ENCODE assay signal across 8 cellular contexts in the genomic region with DNA sequence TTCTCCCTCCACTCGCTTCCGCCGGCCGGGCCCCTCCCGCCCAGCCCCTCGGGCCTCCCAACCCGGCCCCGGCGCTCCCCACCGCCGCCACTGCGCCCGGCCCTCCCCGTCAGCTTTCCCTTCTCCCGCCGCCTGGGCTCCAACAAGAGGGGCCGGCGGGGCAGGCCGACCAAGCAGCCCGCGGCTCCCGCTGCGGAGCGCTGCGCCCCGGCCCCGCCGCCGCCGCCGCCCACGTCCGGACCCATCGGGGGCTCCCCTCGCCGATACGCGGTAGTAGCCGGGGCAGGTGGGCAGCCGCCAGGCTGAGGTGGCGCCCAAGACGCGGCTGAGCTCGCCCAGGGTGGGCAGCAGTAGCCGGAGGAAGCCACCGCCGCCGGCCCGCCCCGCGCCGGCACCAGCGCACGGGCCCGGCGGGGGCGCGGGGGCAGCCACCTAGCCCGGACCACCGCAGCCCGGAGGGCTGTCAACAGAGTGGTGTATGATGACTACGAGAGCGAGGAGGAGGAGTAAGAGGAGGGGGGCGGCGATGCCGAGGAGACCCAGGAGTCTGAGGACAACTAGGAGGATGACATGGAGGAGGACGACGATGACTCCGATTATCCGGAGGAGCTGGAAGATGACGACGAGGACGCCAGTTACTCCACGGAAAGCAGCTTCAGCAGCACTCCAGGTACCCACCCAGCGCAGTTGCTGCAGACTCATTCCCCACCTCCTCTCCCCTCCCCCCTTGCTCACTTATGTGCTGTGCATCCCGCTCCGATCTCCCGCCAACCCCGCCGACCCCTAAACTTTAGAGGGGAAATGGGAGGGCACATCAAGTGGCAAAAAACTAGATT. TPM values are rescaled to one million over a fixed set of nuclear protein-coding genes. Genes with fewer than 3 reads are reported as not detected.
DNase-seq lines count a peak whose midpoint lies in the region; ATAC-seq and TF ChIP-seq lines count a peak whose summit lies in the region.

No MANE protein-coding gene starts in this region.

- in situ Hi-C loops in T47D (cut with HindIII; ENCODE audit: low pct_unique_long_range_greater_than_20kb, low sequenced_read_pairs): no loop called here

- H3K27me3 ChIP-seq in HUES6 (ENCODE audit: control insufficient read depth, insufficient read depth, low read length) (peaks cover 8% of the 10 kb centered on the region), smooth muscle cell (ENCODE audit: low read depth) (no peaks in the 10 kb centered on the region)

- H2AFZ ChIP-seq in smooth muscle cell (ENCODE audit: low read depth): peak overlapping the region; percentile 90

- peak overlapping the region; percentile 97 for H3K4me2 ChIP-seq in smooth muscle cell

- DNase-seq in D341Med (ENCODE audit: low spot score): peak; percentile 82
- peak in 2 of 3 donors; percentile 25 to 26 for DNase-seq in T-helper 17 cell
- peak; percentile 30 to 38 for DNase-seq in T47D (ENCODE audit: low read depth in 1 of 2, low spot score in 1 of 2)
- peak; percentile 56 for DNase-seq in iPS-NIHi7 (ENCODE audit: extremely low spot score)
- no peak for DNase-seq in smooth muscle cell (lab: John Stamatoyannopoulos, UW; ENCODE audit: unreplicated experiment)

- no peak overlapping the region for H3K27ac ChIP-seq in HUES6 (ENCODE audit: low read depth, low read length)
- no peak overlapping the region for H3K27ac ChIP-seq in smooth muscle cell (ENCODE audit: low read depth)

- H3K79me2 ChIP-seq in smooth muscle cell (ENCODE audit: low read depth): peaks cover 36% of the 10 kb centered on the region

- H3K36me3 Mint-ChIP-seq in T-helper 17 cell (ENCODE audit: low read depth): peaks cover 4% of the 10 kb centered on the region

- peak overlapping the region; percentile 96 for H3K4me3 ChIP-seq in HUES6 (ENCODE audit: low read depth, low read length)
- H3K4me3 ChIP-seq in smooth muscle cell: peak overlapping the region; percentile 91

- H3K9me3 ChIP-seq in HUES6 (ENCODE audit: control insufficient read depth, insufficient read depth, low read depth, low read length): no peaks in the 10 kb centered on the region
- no peaks in the 10 kb centered on the region for H3K9me3 ChIP-seq in T-helper 17 cell (ENCODE audit: control insufficient read depth, low read length, poor library complexity, severe bottlenecking)
- H3K9me3 ChIP-seq in smooth muscle cell (replicated peaks; ENCODE audit: low read depth): no peaks in the 10 kb centered on the region

- H3K4me1 Mint-ChIP-seq in T-helper 17 cell: peaks cover 31% of the 10 kb centered on the region

- H3K27ac Mint-ChIP-seq in T-helper 17 cell: peak overlapping the region; percentile 98

- peak overlapping the region; percentile 97 for H3K4me3 Mint-ChIP-seq in T-helper 17 cell

- TF ChIP-seq CTCF in smooth muscle cell (IDR thresholded peaks at IDR 0.05; ENCODE audit: borderline replicate concordance, insufficient read depth, poor library complexity, severe bottlenecking): no peak

- peaks cover 5% of the 10 kb centered on the region for H3F3A ChIP-seq in smooth muscle cell (ENCODE audit: low read depth)

- H3K36me3 ChIP-seq in HUES6 (ENCODE audit: control insufficient read depth, insufficient read depth, low read length) (no peaks in the 10 kb centered on the region), smooth muscle cell (ENCODE audit: low read depth) (no peaks in the 10 kb centered on the region)

- H3K9ac ChIP-seq in HUES6 (ENCODE audit: low read length): peak overlapping the region; percentile 72
- H3K9ac ChIP-seq in smooth muscle cell (ENCODE audit: low read depth): peak overlapping the region; percentile 70

- H3K4me1 ChIP-seq in HUES6 (ENCODE audit: control insufficient read depth, insufficient read depth, low read length): peaks cover 4% of the 10 kb centered on the region; the same call in 1 of the 2 replicates
- no peaks in the 10 kb centered on the region for H3K4me1 ChIP-seq in smooth muscle cell (ENCODE audit: low read depth)

- H3K27me3 Mint-ChIP-seq in T-helper 17 cell: no peaks in the 10 kb centered on the region

- H4K20me1 ChIP-seq in smooth muscle cell (ENCODE audit: low read depth): peaks cover 32% of the 10 kb centered on the region

- ATAC-seq in GM21390 (IDR thresholded peaks at IDR 0.05; ENCODE audit: unreplicated experiment): peak; percentile 35
- ATAC-seq in T-helper 17 cell: peak; percentile 39
- ATAC-seq in GM18873 (IDR thresholded peaks at IDR 0.05; ENCODE audit: low FRiP score, unreplicated experiment): no peak

- WGBS in smooth muscle cell (ENCODE audit: low lambda C conversion rate): 1% methylated on average over 47 of the region's 80 CpGs

RNA-seq across cellular contexts. Expression of gene LRRC37B, which starts 0.5 kb away (rescaled TPM):
- total RNA-seq in T-helper 17 cell (10 to 100 TPM; 90.1 to 99.0 TPM), smooth muscle cell (9.8 and 20.9 TPM in 2 replicates)
- 5.2 and 8.7 TPM in 2 replicates for polyA plus RNA-seq in smooth muscle cell
